3 cellular contexts compared by ENCODE assay signal in the genomic region with DNA sequence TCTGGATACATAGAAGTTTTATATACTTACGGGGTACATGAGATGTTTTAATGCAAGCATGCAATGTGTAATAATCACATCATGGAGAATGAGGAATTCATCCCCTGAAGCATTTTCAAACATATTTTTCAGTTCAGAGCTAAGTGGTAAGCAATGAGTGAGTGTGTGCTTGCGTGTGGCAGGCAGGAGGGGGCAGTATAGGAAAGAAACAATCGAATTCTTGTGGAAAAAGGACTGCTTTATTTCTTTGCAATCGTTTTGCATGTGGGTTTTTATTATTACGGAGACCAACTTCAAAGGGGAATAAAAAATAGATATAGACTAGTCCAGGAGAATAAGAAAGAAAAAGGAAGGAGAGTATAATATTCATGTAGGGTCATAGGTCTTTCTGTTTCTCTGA.
TF ChIP-seq lines count a peak whose summit lies in the region.

No MANE protein-coding gene starts in this region.

TF ChIP-seq in liver, 16 proteins besides CTCF, POLR2A, EP300 and RAD21:
- TF ChIP-seq, protein P1, sequence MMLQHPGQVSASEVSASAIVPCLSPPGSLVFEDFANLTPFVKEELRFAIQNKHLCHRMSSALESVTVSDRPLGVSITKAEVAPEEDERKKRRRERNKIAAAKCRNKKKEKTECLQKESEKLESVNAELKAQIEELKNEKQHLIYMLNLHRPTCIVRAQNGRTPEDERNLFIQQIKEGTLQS (IDR thresholded peaks at IDR 0.05), result no peak
- no peak for TF ChIP-seq HNF4A (conservative IDR thresholded peaks at IDR 0.05)
- TF ChIP-seq RXRA (IDR thresholded peaks at IDR 0.05), result no peak
- TF ChIP-seq HNF4G (IDR thresholded peaks at IDR 0.05), result no peak
- no peak for TF ChIP-seq JUND (IDR thresholded peaks at IDR 0.05)
- no peak for TF ChIP-seq YY1 (IDR thresholded peaks at IDR 0.05)
- no peak for TF ChIP-seq TAF1 (conservative IDR thresholded peaks at IDR 0.05)
- no peak for TF ChIP-seq EGR1 (IDR thresholded peaks at IDR 0.05; ENCODE audit: low read depth in 2 of 2)

TF ChIP-seq in HepG2, 621 proteins besides CTCF, POLR2A, EP300 and RAD21 (continues in another document):
- TF ChIP-seq AHDC1 (CRISPR knock-in tag; IDR thresholded peaks at IDR 0.05; ENCODE audit: borderline replicate concordance) (no peak), DPF2 (CRISPR knock-in tag; IDR thresholded peaks at IDR 0.05; ENCODE audit: borderline replicate concordance, low read depth) (no peak), ZBTB34 (CRISPR knock-in tag; IDR thresholded peaks at IDR 0.05) (no peak), KAT7 (CRISPR knock-in tag; IDR thresholded peaks at IDR 0.05; ENCODE audit: borderline replicate concordance) (no peak), GATAD1 (CRISPR knock-in tag; IDR thresholded peaks at IDR 0.05) (no peak), ZBTB44 (CRISPR knock-in tag; IDR thresholded peaks at IDR 0.05) (no peak), ARID5B (CRISPR knock-in tag; IDR thresholded peaks at IDR 0.05) (no peak), PITX1 (CRISPR knock-in tag; IDR thresholded peaks at IDR 0.05) (no peak)

TF ChIP-seq in IMR-90, 13 proteins besides CTCF, POLR2A, EP300 and RAD21 (continued from another document):
- TF ChIP-seq USF2 (IDR thresholded peaks at IDR 0.05; ENCODE audit: low read depth, low read length) (no peak), CEBPB (IDR thresholded peaks at IDR 0.05; ENCODE audit: low read depth, low read length) (no peak), SMC3 (IDR thresholded peaks at IDR 0.05; ENCODE audit: low read depth, low read length) (no peak), CHD1 (IDR thresholded peaks at IDR 0.05; ENCODE audit: low read depth, low read length) (no peak), RFX5 (IDR thresholded peaks at IDR 0.05; ENCODE audit: low read depth, low read length) (no peak)
- TF ChIP-seq, protein P2, sequence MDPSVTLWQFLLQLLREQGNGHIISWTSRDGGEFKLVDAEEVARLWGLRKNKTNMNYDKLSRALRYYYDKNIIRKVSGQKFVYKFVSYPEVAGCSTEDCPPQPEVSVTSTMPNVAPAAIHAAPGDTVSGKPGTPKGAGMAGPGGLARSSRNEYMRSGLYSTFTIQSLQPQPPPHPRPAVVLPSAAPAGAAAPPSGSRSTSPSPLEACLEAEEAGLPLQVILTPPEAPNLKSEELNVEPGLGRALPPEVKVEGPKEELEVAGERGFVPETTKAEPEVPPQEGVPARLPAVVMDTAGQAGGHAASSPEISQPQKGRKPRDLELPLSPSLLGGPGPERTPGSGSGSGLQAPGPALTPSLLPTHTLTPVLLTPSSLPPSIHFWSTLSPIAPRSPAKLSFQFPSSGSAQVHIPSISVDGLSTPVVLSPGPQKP (IDR thresholded peaks at IDR 0.05; ENCODE audit: borderline replicate concordance, low read depth, low read length), result no peak
